Comparison of ENCODE assay signal across 13 cellular contexts in genomic region chr18:35456181-35456850, GRCh38. TPM values are rescaled to one million over a fixed set of nuclear protein-coding genes. Genes with fewer than 3 reads are reported as not detected.
DNase-seq lines count a peak whose midpoint lies in the region; ATAC-seq, FAIRE-seq and TF ChIP-seq lines count a peak whose summit lies in the region.
"Had no signal": no experiment of that assay in that cellular context is flagged by ENCODE, and none has a peak within 500 bp of the region (broad histone marks: within the 10 kb centered on the region; RNA-seq: fewer than 3 reads in every experiment).

No MANE protein-coding gene starts in this region.

- no TSS peak for BruUV-seq in mammary epithelial cell (replicated peaks; lab: Mats Ljungman, UMichigan)

- DNase-seq in M059J (ENCODE audit: low read depth) (peak; percentile 75), mammary epithelial cell (peak; percentile 83), keratinocyte (ENCODE audit: low read depth, low spot score) (no peak), neural progenitor cell (ENCODE audit: low spot score) (no peak), H4 (ENCODE audit: low spot score) (no peak), pancreas (no peak)
- DNase-seq: activated T-cell treated with anti-CD3 and anti-CD28 coated beads, Interleukin-2, amount 50 U/mL, for 48 hours; CD4-positive, alpha-beta T cell; right cardiac atrium had no signal

- H3K9me3 Mint-ChIP-seq in neural progenitor cell, result no peaks in the 10 kb centered on the region

- H2AFZ ChIP-seq in mammary epithelial cell (ENCODE audit: low read depth, low read length) (peak overlapping the region; percentile 71), keratinocyte (ENCODE audit: control insufficient read depth, low read length) (peak overlapping the region; percentile 43), neural progenitor cell (replicated peaks) (no peak overlapping the region)

- in situ Hi-C loops in mammary epithelial cell (cut with MboI; ENCODE audit: low sequenced_read_pairs in 2 of 2), result no loop called here

- H3K4me3 ChIP-seq in mammary epithelial cell (replicated peaks in 1 of 3; ENCODE audit: insufficient read depth in 1 of 3, low read depth in 2 of 3, low read length in 3 of 3) (no peak overlapping the region), keratinocyte (ENCODE audit: control insufficient read depth in 2 of 3, extremely low read depth in 1 of 3, insufficient read depth in 2 of 3, low read depth in 1 of 3, low read length in 3 of 3) (peak overlapping the region in 1 of 3 experiments; percentile 5), stomach smooth muscle (ENCODE audit: low read length in 2 of 2) (no peak overlapping the region), neural progenitor cell (no peak overlapping the region), pancreas (no peak overlapping the region)

- H3K36me3 ChIP-seq in mammary epithelial cell (ENCODE audit: insufficient read depth, low read length) (no peaks in the 10 kb centered on the region), keratinocyte (ENCODE audit: control insufficient read depth in 2 of 2, extremely low read depth in 1 of 2, insufficient read depth in 2 of 2, low read length in 2 of 2) (peaks cover 0 to 3% of the 10 kb centered on the region in 2 experiments), stomach smooth muscle (ENCODE audit: control insufficient read depth in 2 of 2, insufficient read depth in 2 of 2, low read length in 2 of 2) (no peaks in the 10 kb centered on the region), neural progenitor cell (no peaks in the 10 kb centered on the region), pancreas (no peaks in the 10 kb centered on the region)

- H3K27ac Mint-ChIP-seq in neural progenitor cell, result no peak overlapping the region
- H3K27ac Mint-ChIP-seq: CD4-positive, alpha-beta T cell had no signal

- TF ChIP-seq CTCF in mammary epithelial cell (conservative IDR thresholded peaks at IDR 0.05 in 1 of 2, IDR thresholded peaks at IDR 0.05 in 1 of 2; ENCODE audit: extremely low read depth in 1 of 2, insufficient read depth in 1 of 2, low read depth in 1 of 2, low read length in 2 of 2) (no peak), keratinocyte (optimal IDR thresholded peaks at IDR 0.05 in 1 of 3, IDR thresholded peaks at IDR 0.05 in 1 of 3, conservative IDR thresholded peaks at IDR 0.05 in 1 of 3; ENCODE audit: extremely low read depth in 1 of 3, insufficient read depth in 2 of 3, low read length in 3 of 3) (no peak), neural progenitor cell (IDR thresholded peaks at IDR 0.05) (no peak), pancreas (IDR thresholded peaks at IDR 0.05) (no peak)

- H3K79me2 ChIP-seq in mammary epithelial cell (ENCODE audit: insufficient read depth, low read length) (peaks cover 5% of the 10 kb centered on the region), keratinocyte (ENCODE audit: control insufficient read depth, insufficient read depth, low read length) (no peaks in the 10 kb centered on the region), neural progenitor cell (ENCODE audit: low read depth) (no peaks in the 10 kb centered on the region)

- H3K27me3 ChIP-seq in mammary epithelial cell (ENCODE audit: insufficient read depth, low read length), result no peaks in the 10 kb centered on the region
- no peaks in the 10 kb centered on the region for H3K27me3 ChIP-seq in keratinocyte (ENCODE audit: control insufficient read depth, extremely low read depth, insufficient read depth, low read length)
- no peaks in the 10 kb centered on the region for H3K27me3 ChIP-seq in stomach smooth muscle (ENCODE audit: control insufficient read depth in 1 of 2, insufficient read depth in 2 of 2, low read length in 2 of 2)
- H3K27me3 ChIP-seq in neural progenitor cell, result no peaks in the 10 kb centered on the region
- no peaks in the 10 kb centered on the region for H3K27me3 ChIP-seq in pancreas

- peaks cover 60% of the 10 kb centered on the region for H3K4me1 ChIP-seq in mammary epithelial cell (ENCODE audit: insufficient read depth, low read length)
- H3K4me1 ChIP-seq in keratinocyte (ENCODE audit: control insufficient read depth, extremely low read depth, insufficient read depth, low read length), result peaks cover 48% of the 10 kb centered on the region
- H3K4me1 ChIP-seq in stomach smooth muscle (ENCODE audit: control insufficient read depth, insufficient read depth, low read length), result peaks cover 30% of the 10 kb centered on the region
- no peaks in the 10 kb centered on the region for H3K4me1 ChIP-seq in neural progenitor cell
- H3K4me1 ChIP-seq in pancreas, result no peaks in the 10 kb centered on the region

- peaks cover 10% of the 10 kb centered on the region for H3K4me1 Mint-ChIP-seq in neural progenitor cell

- ATAC-seq in HG02610 (IDR thresholded peaks at IDR 0.05; ENCODE audit: unreplicated experiment), result no peak
- no peak for ATAC-seq in pancreas
- ATAC-seq: activated CD4-positive, CD25-positive, alpha-beta regulatory T cell treated with anti-CD3 and anti-CD28 coated beads, Interleukin-2, amount 50 U/mL, for 24 hours had no signal

- H3K9ac ChIP-seq in mammary epithelial cell (ENCODE audit: insufficient read depth, low read length), result peak overlapping the region; percentile 14
- peak overlapping the region; percentile 25 for H3K9ac ChIP-seq in keratinocyte (ENCODE audit: control insufficient read depth, extremely low read depth, insufficient read depth, low read length)
- no peak overlapping the region for H3K9ac ChIP-seq in stomach smooth muscle (ENCODE audit: low read length in 2 of 2)
- no peak overlapping the region for H3K9ac ChIP-seq in neural progenitor cell
- H3K9ac ChIP-seq: KMS-11 had no signal

- peak; percentile 71 for FAIRE-seq in keratinocyte (lab: Jason Lieb, UNC)
- FAIRE-seq in pancreas (lab: Jason Lieb, UNC), result no peak

- intact Hi-C loops in mammary epithelial cell (cut with micrococcal nuclease) (loop anchor here (2.0 to 5.0 kb wide), 3 partner anchors 14 to 126 kb away; partner anchors contain the start of gene GALNT1), pancreas (cut with DNase I) (no loop called here)

- 7% methylated on average over 9 of the region's 10 CpGs for WGBS in mammary epithelial cell (ENCODE audit: low coverage, missing lambda C conversion rate)
- WGBS in pancreas, 2 donors, result 82 to 88% methylated on average over 10 of the region's 10 CpGs

- H3K27me3 Mint-ChIP-seq in neural progenitor cell (ENCODE audit: insufficient read depth, low read depth), result peaks cover 4% of the 10 kb centered on the region
- H3K27me3 Mint-ChIP-seq: CD4-positive, alpha-beta T cell had no signal

- H3K4me3 Mint-ChIP-seq in neural progenitor cell, result no peak overlapping the region
- H3K4me3 Mint-ChIP-seq: CD4-positive, alpha-beta T cell had no signal

- H3K9me3 ChIP-seq in mammary epithelial cell (replicated peaks; ENCODE audit: insufficient read depth, low read length) (no peaks in the 10 kb centered on the region), keratinocyte (ENCODE audit: control insufficient read depth, low read depth, low read length) (no peaks in the 10 kb centered on the region), stomach smooth muscle (ENCODE audit: control insufficient read depth in 2 of 2, low read length in 2 of 2) (no peaks in the 10 kb centered on the region), neural progenitor cell (ENCODE audit: low read depth) (no peaks in the 10 kb centered on the region), pancreas (no peaks in the 10 kb centered on the region)

- H3K36me3 Mint-ChIP-seq in neural progenitor cell, result no peaks in the 10 kb centered on the region

- H3K4me2 ChIP-seq in mammary epithelial cell (ENCODE audit: insufficient read depth, low read depth, low read length) (peak overlapping the region; percentile 82), keratinocyte (ENCODE audit: control insufficient read depth, extremely low read depth, insufficient read depth, low read depth, low read length) (peak overlapping the region; percentile 72), neural progenitor cell (no peak overlapping the region)
- H3K4me2 ChIP-seq: KMS-11 had no signal

- dilution Hi-C loops in mammary epithelial cell (cut with HindIII; ENCODE audit: low sequenced_read_pairs), result loop anchor here (5.0 kb wide), 1 partner anchor 56 kb away; no protein-coding TSS in a partner anchor
- dilution Hi-C loops in keratinocyte (cut with MboI; ENCODE audit: extremely low pct_ligation_motif_present, low sequenced_read_pairs), result no loop called here

- H3K9me1 ChIP-seq in keratinocyte (ENCODE audit: control insufficient read depth, extremely low read depth, insufficient read depth, low read length), result no peaks in the 10 kb centered on the region

- H3K27ac ChIP-seq in mammary epithelial cell (ENCODE audit: insufficient read depth, low read depth, low read length) (peak overlapping the region; percentile 76), keratinocyte (ENCODE audit: control insufficient read depth, insufficient read depth, low read length) (peak overlapping the region; percentile 78), stomach smooth muscle (ENCODE audit: low read length) (peak overlapping the region; percentile 75), neural progenitor cell (no peak overlapping the region), pancreas (no peak overlapping the region)
- H3K27ac ChIP-seq: KMS-11 had no signal

- CTCF ChIA-PET in mammary epithelial cell (lab: Charles Lee; ENCODE audit: low non-redundant PET), result no interaction called here

- H4K20me1 ChIP-seq in mammary epithelial cell (ENCODE audit: insufficient read depth, low read length) (no peaks in the 10 kb centered on the region), keratinocyte (ENCODE audit: control insufficient read depth, extremely low read depth, insufficient read depth, low read length) (no peaks in the 10 kb centered on the region), neural progenitor cell (ENCODE audit: low read depth) (no peaks in the 10 kb centered on the region)

- H3F3A ChIP-seq in neural progenitor cell (ENCODE audit: low read depth), result no peaks in the 10 kb centered on the region

RNA-seq across cellular contexts. Expression of gene INO80C, which starts 41.4 kb away (rescaled TPM):
- total RNA-seq in M059J (2014; rRNA removed; shearing (Covaris generic)), result 3.4 and 6.5 TPM in 2 replicates
- 10 to 100 TPM in 1 of 2 donors, 1 to 10 TPM in 1; 7.2 to 46.5 TPM for total RNA-seq in mammary epithelial cell
- polyA plus RNA-seq in mammary epithelial cell, result 42.5 TPM
- 20.4 TPM for polyA minus RNA-seq in mammary epithelial cell
- polyA plus RNA-seq in keratinocyte, result 41.6 to 54.7 TPM (median 43.7 TPM) in 3 replicates
- polyA plus RNA-seq in keratinocyte (2011; ENCODE audit: low read depth), result 24.0 TPM
- polyA plus RNA-seq in keratinocyte (2011; cell fraction: cytosol; rRNA removed), result 30.4 and 32.9 TPM in 2 replicates
- 48.2 and 56.9 TPM in 2 replicates for polyA plus RNA-seq in keratinocyte (2011; cell fraction: nucleus; rRNA removed)
- 27.2 and 40.3 TPM in 2 replicates for polyA plus RNA-seq in keratinocyte (2012; ENCODE audit: low replicate concordance)
- 19.7 to 32.4 TPM (median 20.8 TPM) in 3 replicates for polyA minus RNA-seq in keratinocyte
- 24.6 TPM for polyA minus RNA-seq in keratinocyte (2011; cell fraction: cytosol; rRNA and poly(A)+ RNA removed)
- 12.5 and 15.1 TPM in 2 replicates for polyA minus RNA-seq in keratinocyte (2011; cell fraction: nucleus; rRNA and poly(A)+ RNA removed)
- 12.6 and 13.2 TPM in 2 replicates for total RNA-seq in neural progenitor cell (ENCODE audit: low replicate concordance)
- 3.2 and 4.9 TPM in 2 replicates for total RNA-seq in H4 (2014; rRNA removed; shearing (Covaris generic))
- 10 to 100 TPM in 2 of 6 donors, 1 to 10 TPM in 4; 6.1 to 12.1 (median 9.0) TPM for total RNA-seq in pancreas
- polyA plus RNA-seq in pancreas, result 10 to 100 TPM; 17.1 to 25.6 TPM

Comparison
In these comparisons a context has a peak if more than half of its experiments do, and no peak if none do; other contexts are left out.
1. DNase-seq: peak in M059J (single experiment) and mammary epithelial cell (single experiment); none in keratinocyte (single experiment), neural progenitor cell (single experiment), H4 (single experiment) and pancreas (0 of 6).
2. H3K27ac ChIP-seq: peak in mammary epithelial cell (single experiment), keratinocyte (single experiment) and stomach smooth muscle (single experiment); none in neural progenitor cell (single experiment) and pancreas (0 of 4).
3. H3K9ac ChIP-seq: peak in mammary epithelial cell (single experiment) and keratinocyte (single experiment); none in stomach smooth muscle (0 of 2) and neural progenitor cell (single experiment).